ENCODE assay signal across 11 cellular contexts in the genomic region with DNA sequence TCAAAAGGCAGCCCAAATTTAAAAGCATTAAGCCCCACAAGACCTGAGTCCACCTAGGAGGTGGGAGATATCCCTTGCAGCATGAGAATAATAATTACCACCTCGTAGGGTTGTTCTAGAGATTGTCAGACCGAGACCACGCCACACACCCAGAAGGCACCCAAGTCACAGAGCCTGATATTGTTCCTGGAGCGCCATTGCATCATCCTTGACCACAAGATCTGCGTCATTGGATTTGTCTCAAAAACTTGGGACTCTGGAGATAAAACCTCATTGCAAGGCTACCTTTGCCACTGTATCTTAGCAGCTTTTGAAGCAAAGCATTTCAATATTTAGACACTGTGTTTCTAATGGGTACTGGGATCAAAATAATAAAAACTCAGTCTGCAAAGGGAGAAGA. TPM values are rescaled to one million over a fixed set of nuclear protein-coding genes. Genes with fewer than 3 reads are reported as not detected.
A peak's percentile ranks its signal among the peaks of the same experiment; 100 is the strongest.
DNase-seq lines count a peak whose midpoint lies in the region; ATAC-seq, FAIRE-seq and TF ChIP-seq lines count a peak whose summit lies in the region.
"Had no signal": no experiment of that assay in that cellular context is flagged by ENCODE, and none has a peak within 500 bp of the region (broad histone marks: within the 10 kb centered on the region; RNA-seq: fewer than 3 reads in every experiment).

No MANE protein-coding gene starts in this region.

- no peaks in the 10 kb centered on the region for H3K36me3 ChIP-seq in breast epithelium
- H3K36me3 ChIP-seq: SJCRH30 had no signal

- ATAC-seq in HG02678 (IDR thresholded peaks at IDR 0.05; ENCODE audit: unreplicated experiment) (no peak), left cardiac atrium (no peak)

- no peak for DNase-seq in GM12892 (ENCODE audit: insufficient read length)
- DNase-seq in NB4 (ENCODE audit: low read depth): peak; percentile 60
- DNase-seq in breast epithelium (ENCODE audit: low spot score in 2 of 2): no peak
- peak; percentile 30 for DNase-seq in renal cortical epithelial cell (ENCODE audit: low read depth)
- no peak for DNase-seq in activated effector memory CD4-positive, alpha-beta T cell treated with anti-CD3 and anti-CD28 coated beads, Interleukin-2, amount 50 U/mL, for 16 hours
- DNase-seq in left cardiac atrium: no peak
- DNase-seq: HFFc6, hippocampal formation, SJCRH30 had no signal

- H3K27me3 ChIP-seq in breast epithelium: no peaks in the 10 kb centered on the region
- H3K27me3 ChIP-seq: SJCRH30 had no signal

- no peaks in the 10 kb centered on the region for H3K9me3 ChIP-seq in breast epithelium
- H3K9me3 ChIP-seq: mucosa of descending colon, SJCRH30 had no signal

- no peaks in the 10 kb centered on the region for H3K4me1 ChIP-seq in breast epithelium

- H3K27ac ChIP-seq in breast epithelium: peak overlapping the region; percentile 83 to 86
- H3K27ac ChIP-seq: SJCRH30 had no signal

- TF ChIP-seq POLR2A in GM12892 (IDR thresholded peaks at IDR 0.05; ENCODE audit: low read depth, low read length) (no peak), NB4 (IDR thresholded peaks at IDR 0.05; ENCODE audit: extremely low read depth, insufficient read length) (no peak), breast epithelium (IDR thresholded peaks at IDR 0.05) (no peak)

- H3K4me3 ChIP-seq in NB4 (ENCODE audit: low read depth, low read length) (no peak overlapping the region), breast epithelium (no peak overlapping the region)
- H3K4me3 ChIP-seq: mucosa of descending colon, SJCRH30 had no signal

- FAIRE-seq in GM12892 (lab: Jason Lieb, UNC): peak; percentile 65

- TF ChIP-seq CTCF in NB4 (IDR thresholded peaks at IDR 0.05; ENCODE audit: low read depth, low read length) (no peak), breast epithelium (IDR thresholded peaks at IDR 0.05) (no peak)

- intact Hi-C loops in breast epithelium (cut with DNase I; ENCODE audit: low total_unique reads) (no loop called here), left cardiac atrium (cut with DNase I) (no loop called here)

RNA-seq across cellular contexts. Expression of a gene that starts 29.4 kb away (rescaled TPM):
- 106 TPM for polyA plus RNA-seq in GM12892 (2012; ENCODE audit: missing spikeins)
- total RNA-seq in breast epithelium: 100 to 1,000 TPM in 2 of 3 donors, 10 to 100 TPM in 1; 90.5 to 105 (median 102) TPM
- total RNA-seq in renal cortical epithelial cell: 88.0 and 96.9 TPM in 2 replicates
- 100 to 1,000 TPM; 126 to 142 TPM for total RNA-seq in left cardiac atrium

Comparison
In these comparisons a context has a peak if more than half of its experiments do, and no peak if none do; other contexts are left out.
1. DNase-seq: peak in NB4 (single experiment) and renal cortical epithelial cell (single experiment); none in GM12892 (single experiment), breast epithelium (0 of 2), activated effector memory CD4-positive, alpha-beta T cell treated with anti-CD3 and anti-CD28 coated beads, Interleukin-2, amount 50 U/mL, for 16 hours (single experiment) and left cardiac atrium (single experiment).